Comparison of ENCODE assay signal across 19 cellular contexts in genomic region chr6:28632326-28632851, GRCh38.
"Had no signal": no experiment of that assay in that cellular context is flagged by ENCODE, and none has a peak within 500 bp of the region (broad histone marks: within the 10 kb centered on the region; RNA-seq: fewer than 3 reads in every experiment).

No MANE protein-coding gene starts in this region.

- H3K4me3 ChIP-seq: esophagus muscularis mucosa, gastroesophageal sphincter, mucosa of descending colon, ovary, smooth muscle cell, tibial artery, upper lobe of right lung, vagina had no signal

- H3K36me3 ChIP-seq: esophagus muscularis mucosa, gastroesophageal sphincter, ovary, tibial artery, upper lobe of right lung, vagina had no signal

- H3K9me3 ChIP-seq: mucosa of descending colon, ovary, tibial artery, upper lobe of right lung, vagina had no signal

- H3K4me3 Mint-ChIP-seq: natural killer cell, neural crest cell had no signal

- H3K4me1 ChIP-seq: upper lobe of right lung had no signal

- ATAC-seq: gastroesophageal sphincter, left lobe of liver, mucosa of descending colon, natural killer cell, right cardiac atrium, upper lobe of right lung had no signal

- H3K4me2 ChIP-seq: smooth muscle cell had no signal

- DNase-seq: effector memory CD4-positive, alpha-beta T cell; glutamatergic neuron; islet precursor cell; mammary epithelial cell; mucosa of descending colon; natural killer cell; ovary; right cardiac atrium; stimulated activated CD4-positive, alpha-beta T cell treated with anti-CD3 and anti-CD28 coated beads, Interleukin-2, amount 100 ng/mL, for 48 hours; stimulated activated naive CD4-positive, alpha-beta T cell treated with Interleukin-2 at 50 U/mL for 16 hours; tibial artery; upper lobe of right lung had no signal

- H3K27ac Mint-ChIP-seq: natural killer cell, progenitor cell of endocrine pancreas had no signal

- H3K27ac ChIP-seq: esophagus muscularis mucosa, gastroesophageal sphincter, ovary, tibial artery, upper lobe of right lung, vagina had no signal

- H3K27me3 ChIP-seq: ovary, vagina had no signal

- H3K9me3 Mint-ChIP-seq: neural crest cell had no signal

- H3K36me3 Mint-ChIP-seq: natural killer cell had no signal
